ENCODE assay signal across 1 cellular context in the genomic region with DNA sequence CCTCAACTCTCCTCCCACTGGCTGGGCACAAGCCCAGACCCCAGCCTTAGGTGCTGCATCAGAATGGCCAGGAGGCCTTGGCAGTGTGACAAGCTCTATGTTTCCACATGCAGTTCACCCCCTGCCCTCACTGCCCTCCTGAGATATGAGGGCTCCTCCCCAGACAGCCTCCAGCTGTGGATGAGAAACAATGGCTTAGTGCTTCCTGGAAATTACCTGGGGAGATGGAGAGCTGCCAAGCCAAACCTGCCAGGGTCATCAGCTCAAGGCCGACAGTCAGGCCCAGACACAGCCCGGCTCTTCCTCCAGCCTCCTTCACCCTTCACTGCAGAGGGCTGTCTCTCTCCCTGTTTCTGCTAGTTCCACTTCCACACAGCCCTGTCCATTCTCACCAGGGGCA.
TF ChIP-seq lines count a peak whose summit lies in the region.

No MANE protein-coding gene starts in this region.

TF ChIP-seq in HepG2, 621 proteins besides CTCF, POLR2A, EP300 and RAD21 (continued from another document and continues in another):
- TF ChIP-seq, protein P1, sequence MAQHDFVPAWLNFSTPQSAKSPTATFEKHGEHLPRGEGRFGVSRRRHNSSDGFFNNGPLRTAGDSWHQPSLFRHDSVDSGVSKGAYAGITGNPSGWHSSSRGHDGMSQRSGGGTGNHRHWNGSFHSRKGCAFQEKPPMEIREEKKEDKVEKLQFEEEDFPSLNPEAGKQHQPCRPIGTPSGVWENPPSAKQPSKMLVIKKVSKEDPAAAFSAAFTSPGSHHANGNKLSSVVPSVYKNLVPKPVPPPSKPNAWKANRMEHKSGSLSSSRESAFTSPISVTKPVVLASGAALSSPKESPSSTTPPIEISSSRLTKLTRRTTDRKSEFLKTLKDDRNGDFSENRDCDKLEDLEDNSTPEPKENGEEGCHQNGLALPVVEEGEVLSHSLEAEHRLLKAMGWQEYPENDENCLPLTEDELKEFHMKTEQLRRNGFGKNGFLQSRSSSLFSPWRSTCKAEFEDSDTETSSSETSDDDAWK (CRISPR knock-in tag; IDR thresholded peaks at IDR 0.05): no peak
- TF ChIP-seq HMG20A (CRISPR knock-in tag; IDR thresholded peaks at IDR 0.05; ENCODE audit: borderline replicate concordance) (peak; percentile 83), ZNF292 (CRISPR knock-in tag; IDR thresholded peaks at IDR 0.05; ENCODE audit: borderline replicate concordance, low read depth) (peak; percentile 68; the same call in 1 of the 2 replicates), RARA (CRISPR knock-in tag; IDR thresholded peaks at IDR 0.05) (peak; percentile 87), ISL2 (CRISPR knock-in tag; IDR thresholded peaks at IDR 0.05) (peak; percentile 83), ZNF264 (CRISPR knock-in tag; IDR thresholded peaks at IDR 0.05) (no peak), ZNF792 (CRISPR knock-in tag; IDR thresholded peaks at IDR 0.05) (peak; percentile 79; the same call in 1 of the 2 replicates), GABPA (IDR thresholded peaks at IDR 0.05; ENCODE audit: low read depth, low read length) (no peak), GABPA (CRISPR knock-in tag; IDR thresholded peaks at IDR 0.05; ENCODE audit: low read depth) (no peak), ZNF550 (CRISPR knock-in tag; IDR thresholded peaks at IDR 0.05; ENCODE audit: borderline replicate concordance) (no peak), ZSCAN29 (CRISPR knock-in tag; conservative IDR thresholded peaks at IDR 0.05) (no peak), ERF (CRISPR knock-in tag; IDR thresholded peaks at IDR 0.05) (0 out of 2 replicates have a peak, but pooled peaks have one; percentile 16), SETDB1 (CRISPR knock-in tag; IDR thresholded peaks at IDR 0.05; ENCODE audit: borderline replicate concordance) (no peak), ZNF780A (CRISPR knock-in tag; IDR thresholded peaks at IDR 0.05) (no peak), REPIN1 (CRISPR knock-in tag; IDR thresholded peaks at IDR 0.05; ENCODE audit: borderline replicate concordance, low read depth) (peak; percentile 57; the same call in 1 of the 2 replicates), NR2F2 (IDR thresholded peaks at IDR 0.05; ENCODE audit: borderline replicate concordance, low read depth) (peak; percentile 82; the same call in 1 of the 2 replicates), GZF1 (CRISPR knock-in tag; IDR thresholded peaks at IDR 0.05) (no peak), ZNF350 (CRISPR knock-in tag; IDR thresholded peaks at IDR 0.05; ENCODE audit: borderline replicate concordance, low read depth) (peak; percentile 62), TAF1 (CRISPR knock-in tag; IDR thresholded peaks at IDR 0.05) (no peak), PCBP1 (IDR thresholded peaks at IDR 0.05; ENCODE audit: borderline replicate concordance, low read depth, low read length) (no peak), PAF1 (CRISPR knock-in tag; IDR thresholded peaks at IDR 0.05) (no peak), KDM4B (CRISPR knock-in tag; IDR thresholded peaks at IDR 0.05) (no peak), ZEB1 (IDR thresholded peaks at IDR 0.05; ENCODE audit: insufficient replicate concordance, low read depth) (peak; percentile 94), TAF15 (IDR thresholded peaks at IDR 0.05; ENCODE audit: low read depth, low read length, poor library complexity, severe bottlenecking) (no peak), ZNF180 (CRISPR knock-in tag; IDR thresholded peaks at IDR 0.05; ENCODE audit: borderline replicate concordance, low read depth) (no peak), RBFOX2 (IDR thresholded peaks at IDR 0.05; ENCODE audit: low read depth, low read length) (no peak), SMAD1 (CRISPR knock-in tag; IDR thresholded peaks at IDR 0.05; ENCODE audit: borderline replicate concordance, low read depth) (no peak), ETV6 (CRISPR knock-in tag; conservative IDR thresholded peaks at IDR 0.05) (peak; percentile 93), ELF4 (CRISPR knock-in tag; IDR thresholded peaks at IDR 0.05; ENCODE audit: borderline replicate concordance) (no peak), ZNF569 (CRISPR knock-in tag; IDR thresholded peaks at IDR 0.05; ENCODE audit: borderline replicate concordance) (no peak), ZNF367 (CRISPR knock-in tag; IDR thresholded peaks at IDR 0.05; ENCODE audit: borderline replicate concordance) (no peak), MED8 (CRISPR knock-in tag; IDR thresholded peaks at IDR 0.05; ENCODE audit: insufficient replicate concordance) (no peak), ESRRA (CRISPR knock-in tag; IDR thresholded peaks at IDR 0.05; ENCODE audit: low read depth) (peak; percentile 58; the same call in 1 of the 2 replicates), NKX3-1 (CRISPR knock-in tag; IDR thresholded peaks at IDR 0.05) (no peak), MXI1 (IDR thresholded peaks at IDR 0.05; ENCODE audit: borderline replicate concordance, low read depth, low read length) (no peak), SP2 (CRISPR knock-in tag; IDR thresholded peaks at IDR 0.05) (no peak), ZNF549 (CRISPR knock-in tag; IDR thresholded peaks at IDR 0.05) (no peak), ZNF768 (CRISPR knock-in tag; IDR thresholded peaks at IDR 0.05) (peak; percentile 50; the same call in 1 of the 2 replicates), CENPT (CRISPR knock-in tag; IDR thresholded peaks at IDR 0.05; ENCODE audit: low read depth) (no peak), RFX5 (IDR thresholded peaks at IDR 0.05; ENCODE audit: low read depth, low read length) (no peak), ZNF747 (CRISPR knock-in tag; IDR thresholded peaks at IDR 0.05; ENCODE audit: borderline replicate concordance) (peak; percentile 55; the same call in 1 of the 2 replicates)
- TF ChIP-seq, protein P2, sequence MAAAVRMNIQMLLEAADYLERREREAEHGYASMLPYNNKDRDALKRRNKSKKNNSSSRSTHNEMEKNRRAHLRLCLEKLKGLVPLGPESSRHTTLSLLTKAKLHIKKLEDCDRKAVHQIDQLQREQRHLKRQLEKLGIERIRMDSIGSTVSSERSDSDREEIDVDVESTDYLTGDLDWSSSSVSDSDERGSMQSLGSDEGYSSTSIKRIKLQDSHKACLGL (CRISPR knock-in tag; IDR thresholded peaks at IDR 0.05): no peak
- TF ChIP-seq, protein P3, sequence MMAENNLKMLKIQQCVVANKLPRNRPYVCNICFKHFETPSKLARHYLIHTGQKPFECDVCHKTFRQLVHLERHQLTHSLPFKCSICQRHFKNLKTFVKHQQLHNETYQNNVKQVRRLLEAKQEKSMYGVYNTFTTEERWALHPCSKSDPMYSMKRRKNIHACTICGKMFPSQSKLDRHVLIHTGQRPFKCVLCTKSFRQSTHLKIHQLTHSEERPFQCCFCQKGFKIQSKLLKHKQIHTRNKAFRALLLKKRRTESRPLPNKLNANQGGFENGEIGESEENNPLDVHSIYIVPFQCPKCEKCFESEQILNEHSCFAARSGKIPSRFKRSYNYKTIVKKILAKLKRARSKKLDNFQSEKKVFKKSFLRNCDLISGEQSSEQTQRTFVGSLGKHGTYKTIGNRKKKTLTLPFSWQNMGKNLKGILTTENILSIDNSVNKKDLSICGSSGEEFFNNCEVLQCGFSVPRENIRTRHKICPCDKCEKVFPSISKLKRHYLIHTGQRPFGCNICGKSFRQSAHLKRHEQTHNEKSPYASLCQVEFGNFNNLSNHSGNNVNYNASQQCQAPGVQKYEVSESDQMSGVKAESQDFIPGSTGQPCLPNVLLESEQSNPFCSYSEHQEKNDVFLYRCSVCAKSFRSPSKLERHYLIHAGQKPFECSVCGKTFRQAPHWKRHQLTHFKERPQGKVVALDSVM (CRISPR knock-in tag; IDR thresholded peaks at IDR 0.05): no peak
- TF ChIP-seq, protein P4, sequence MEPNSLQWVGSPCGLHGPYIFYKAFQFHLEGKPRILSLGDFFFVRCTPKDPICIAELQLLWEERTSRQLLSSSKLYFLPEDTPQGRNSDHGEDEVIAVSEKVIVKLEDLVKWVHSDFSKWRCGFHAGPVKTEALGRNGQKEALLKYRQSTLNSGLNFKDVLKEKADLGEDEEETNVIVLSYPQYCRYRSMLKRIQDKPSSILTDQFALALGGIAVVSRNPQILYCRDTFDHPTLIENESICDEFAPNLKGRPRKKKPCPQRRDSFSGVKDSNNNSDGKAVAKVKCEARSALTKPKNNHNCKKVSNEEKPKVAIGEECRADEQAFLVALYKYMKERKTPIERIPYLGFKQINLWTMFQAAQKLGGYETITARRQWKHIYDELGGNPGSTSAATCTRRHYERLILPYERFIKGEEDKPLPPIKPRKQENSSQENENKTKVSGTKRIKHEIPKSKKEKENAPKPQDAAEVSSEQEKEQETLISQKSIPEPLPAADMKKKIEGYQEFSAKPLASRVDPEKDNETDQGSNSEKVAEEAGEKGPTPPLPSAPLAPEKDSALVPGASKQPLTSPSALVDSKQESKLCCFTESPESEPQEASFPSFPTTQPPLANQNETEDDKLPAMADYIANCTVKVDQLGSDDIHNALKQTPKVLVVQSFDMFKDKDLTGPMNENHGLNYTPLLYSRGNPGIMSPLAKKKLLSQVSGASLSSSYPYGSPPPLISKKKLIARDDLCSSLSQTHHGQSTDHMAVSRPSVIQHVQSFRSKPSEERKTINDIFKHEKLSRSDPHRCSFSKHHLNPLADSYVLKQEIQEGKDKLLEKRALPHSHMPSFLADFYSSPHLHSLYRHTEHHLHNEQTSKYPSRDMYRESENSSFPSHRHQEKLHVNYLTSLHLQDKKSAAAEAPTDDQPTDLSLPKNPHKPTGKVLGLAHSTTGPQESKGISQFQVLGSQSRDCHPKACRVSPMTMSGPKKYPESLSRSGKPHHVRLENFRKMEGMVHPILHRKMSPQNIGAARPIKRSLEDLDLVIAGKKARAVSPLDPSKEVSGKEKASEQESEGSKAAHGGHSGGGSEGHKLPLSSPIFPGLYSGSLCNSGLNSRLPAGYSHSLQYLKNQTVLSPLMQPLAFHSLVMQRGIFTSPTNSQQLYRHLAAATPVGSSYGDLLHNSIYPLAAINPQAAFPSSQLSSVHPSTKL (CRISPR knock-in tag; IDR thresholded peaks at IDR 0.05): peak; percentile 91
- TF ChIP-seq, protein P5, sequence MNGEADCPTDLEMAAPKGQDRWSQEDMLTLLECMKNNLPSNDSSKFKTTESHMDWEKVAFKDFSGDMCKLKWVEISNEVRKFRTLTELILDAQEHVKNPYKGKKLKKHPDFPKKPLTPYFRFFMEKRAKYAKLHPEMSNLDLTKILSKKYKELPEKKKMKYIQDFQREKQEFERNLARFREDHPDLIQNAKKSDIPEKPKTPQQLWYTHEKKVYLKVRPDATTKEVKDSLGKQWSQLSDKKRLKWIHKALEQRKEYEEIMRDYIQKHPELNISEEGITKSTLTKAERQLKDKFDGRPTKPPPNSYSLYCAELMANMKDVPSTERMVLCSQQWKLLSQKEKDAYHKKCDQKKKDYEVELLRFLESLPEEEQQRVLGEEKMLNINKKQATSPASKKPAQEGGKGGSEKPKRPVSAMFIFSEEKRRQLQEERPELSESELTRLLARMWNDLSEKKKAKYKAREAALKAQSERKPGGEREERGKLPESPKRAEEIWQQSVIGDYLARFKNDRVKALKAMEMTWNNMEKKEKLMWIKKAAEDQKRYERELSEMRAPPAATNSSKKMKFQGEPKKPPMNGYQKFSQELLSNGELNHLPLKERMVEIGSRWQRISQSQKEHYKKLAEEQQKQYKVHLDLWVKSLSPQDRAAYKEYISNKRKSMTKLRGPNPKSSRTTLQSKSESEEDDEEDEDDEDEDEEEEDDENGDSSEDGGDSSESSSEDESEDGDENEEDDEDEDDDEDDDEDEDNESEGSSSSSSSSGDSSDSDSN (CRISPR knock-in tag; IDR thresholded peaks at IDR 0.05): peak; percentile 45; the same call in 1 of the 2 replicates
- TF ChIP-seq, protein P6, sequence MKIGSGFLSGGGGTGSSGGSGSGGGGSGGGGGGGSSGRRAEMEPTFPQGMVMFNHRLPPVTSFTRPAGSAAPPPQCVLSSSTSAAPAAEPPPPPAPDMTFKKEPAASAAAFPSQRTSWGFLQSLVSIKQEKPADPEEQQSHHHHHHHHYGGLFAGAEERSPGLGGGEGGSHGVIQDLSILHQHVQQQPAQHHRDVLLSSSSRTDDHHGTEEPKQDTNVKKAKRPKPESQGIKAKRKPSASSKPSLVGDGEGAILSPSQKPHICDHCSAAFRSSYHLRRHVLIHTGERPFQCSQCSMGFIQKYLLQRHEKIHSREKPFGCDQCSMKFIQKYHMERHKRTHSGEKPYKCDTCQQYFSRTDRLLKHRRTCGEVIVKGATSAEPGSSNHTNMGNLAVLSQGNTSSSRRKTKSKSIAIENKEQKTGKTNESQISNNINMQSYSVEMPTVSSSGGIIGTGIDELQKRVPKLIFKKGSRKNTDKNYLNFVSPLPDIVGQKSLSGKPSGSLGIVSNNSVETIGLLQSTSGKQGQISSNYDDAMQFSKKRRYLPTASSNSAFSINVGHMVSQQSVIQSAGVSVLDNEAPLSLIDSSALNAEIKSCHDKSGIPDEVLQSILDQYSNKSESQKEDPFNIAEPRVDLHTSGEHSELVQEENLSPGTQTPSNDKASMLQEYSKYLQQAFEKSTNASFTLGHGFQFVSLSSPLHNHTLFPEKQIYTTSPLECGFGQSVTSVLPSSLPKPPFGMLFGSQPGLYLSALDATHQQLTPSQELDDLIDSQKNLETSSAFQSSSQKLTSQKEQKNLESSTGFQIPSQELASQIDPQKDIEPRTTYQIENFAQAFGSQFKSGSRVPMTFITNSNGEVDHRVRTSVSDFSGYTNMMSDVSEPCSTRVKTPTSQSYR (CRISPR knock-in tag; IDR thresholded peaks at IDR 0.05; ENCODE audit: borderline replicate concordance): peak; percentile 29; the same call in 1 of the 2 replicates
- TF ChIP-seq, protein P7, sequence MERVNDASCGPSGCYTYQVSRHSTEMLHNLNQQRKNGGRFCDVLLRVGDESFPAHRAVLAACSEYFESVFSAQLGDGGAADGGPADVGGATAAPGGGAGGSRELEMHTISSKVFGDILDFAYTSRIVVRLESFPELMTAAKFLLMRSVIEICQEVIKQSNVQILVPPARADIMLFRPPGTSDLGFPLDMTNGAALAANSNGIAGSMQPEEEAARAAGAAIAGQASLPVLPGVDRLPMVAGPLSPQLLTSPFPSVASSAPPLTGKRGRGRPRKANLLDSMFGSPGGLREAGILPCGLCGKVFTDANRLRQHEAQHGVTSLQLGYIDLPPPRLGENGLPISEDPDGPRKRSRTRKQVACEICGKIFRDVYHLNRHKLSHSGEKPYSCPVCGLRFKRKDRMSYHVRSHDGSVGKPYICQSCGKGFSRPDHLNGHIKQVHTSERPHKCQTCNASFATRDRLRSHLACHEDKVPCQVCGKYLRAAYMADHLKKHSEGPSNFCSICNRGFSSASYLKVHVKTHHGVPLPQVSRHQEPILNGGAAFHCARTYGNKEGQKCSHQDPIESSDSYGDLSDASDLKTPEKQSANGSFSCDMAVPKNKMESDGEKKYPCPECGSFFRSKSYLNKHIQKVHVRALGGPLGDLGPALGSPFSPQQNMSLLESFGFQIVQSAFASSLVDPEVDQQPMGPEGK (CRISPR knock-in tag; IDR thresholded peaks at IDR 0.05): peak; percentile 86
- TF ChIP-seq, protein P8, sequence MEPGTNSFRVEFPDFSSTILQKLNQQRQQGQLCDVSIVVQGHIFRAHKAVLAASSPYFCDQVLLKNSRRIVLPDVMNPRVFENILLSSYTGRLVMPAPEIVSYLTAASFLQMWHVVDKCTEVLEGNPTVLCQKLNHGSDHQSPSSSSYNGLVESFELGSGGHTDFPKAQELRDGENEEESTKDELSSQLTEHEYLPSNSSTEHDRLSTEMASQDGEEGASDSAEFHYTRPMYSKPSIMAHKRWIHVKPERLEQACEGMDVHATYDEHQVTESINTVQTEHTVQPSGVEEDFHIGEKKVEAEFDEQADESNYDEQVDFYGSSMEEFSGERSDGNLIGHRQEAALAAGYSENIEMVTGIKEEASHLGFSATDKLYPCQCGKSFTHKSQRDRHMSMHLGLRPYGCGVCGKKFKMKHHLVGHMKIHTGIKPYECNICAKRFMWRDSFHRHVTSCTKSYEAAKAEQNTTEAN (CRISPR knock-in tag; conservative IDR thresholded peaks at IDR 0.05): no peak
